In genomic region chr12:116266220-116266619, GRCh38 we compare ENCODE assay signal across 13 cellular contexts. TPM values are rescaled to one million over a fixed set of nuclear protein-coding genes. Genes with fewer than 3 reads are reported as not detected.
DNase-seq lines count a peak whose midpoint lies in the region; ATAC-seq and TF ChIP-seq lines count a peak whose summit lies in the region.
"Had no signal": no experiment of that assay in that cellular context is flagged by ENCODE, and none has a peak within 500 bp of the region (broad histone marks: within the 10 kb centered on the region; RNA-seq: fewer than 3 reads in every experiment).

No MANE protein-coding gene starts in this region.

- H3K4me3 ChIP-seq in BE2C (ENCODE audit: low read depth, low read length), result no peak overlapping the region
- no peak overlapping the region for H3K4me3 ChIP-seq in left lung
- H3K4me3 ChIP-seq: dorsolateral prefrontal cortex, thoracic aorta had no signal

- H3K27me3 ChIP-seq in BE2C, result no peaks in the 10 kb centered on the region
- no peaks in the 10 kb centered on the region for H3K27me3 ChIP-seq in left lung
- H3K27me3 ChIP-seq: dorsolateral prefrontal cortex had no signal

- H3K9me3 Mint-ChIP-seq in activated naive CD4-positive, alpha-beta T cell treated with anti-CD3 and anti-CD28 coated beads, Interleukin-2, amount 10 ng/mL, durations not matched to agents 7 days and 5 days, result no peaks in the 10 kb centered on the region
- H3K9me3 Mint-ChIP-seq: activated B cell treated with CpG ODN at 0.5 μM for 24 hours, immature natural killer cell had no signal

- CTCF ChIA-PET in activated naive CD4-positive, alpha-beta T cell treated with anti-CD3 and anti-CD28 coated beads, Interleukin-2, amount 10 ng/mL, durations not matched to agents 7 days and 5 days (lab: Charles Lee), result interaction anchor here (0.6 kb wide), 1 partner anchor 14 kb away, joined by 4 read pairs; no protein-coding TSS in a partner anchor

- DNase-seq in BE2C, result no peak
- peak; percentile 19 for DNase-seq in cerebellum (ENCODE audit: low spot score)
- no peak for DNase-seq in left lung
- DNase-seq in activated naive CD4-positive, alpha-beta T cell treated with anti-CD3 and anti-CD28 coated beads, Interleukin-2, amount 10 ng/mL, durations not matched to agents 7 days and 5 days, result no peak
- DNase-seq: activated B cell treated with CpG ODN at 0.5 μM for 24 hours, dorsolateral prefrontal cortex, immature natural killer cell, NCI-H1436 had no signal

- no peaks in the 10 kb centered on the region for H3K27me3 Mint-ChIP-seq in activated naive CD4-positive, alpha-beta T cell treated with anti-CD3 and anti-CD28 coated beads, Interleukin-2, amount 10 ng/mL, durations not matched to agents 7 days and 5 days
- H3K27me3 Mint-ChIP-seq: activated B cell treated with CpG ODN at 0.5 μM for 24 hours had no signal

- H3K4me1 Mint-ChIP-seq in activated naive CD4-positive, alpha-beta T cell treated with anti-CD3 and anti-CD28 coated beads, Interleukin-2, amount 10 ng/mL, durations not matched to agents 7 days and 5 days, result peaks cover 15% of the 10 kb centered on the region

- H3K36me3 Mint-ChIP-seq in activated naive CD4-positive, alpha-beta T cell treated with anti-CD3 and anti-CD28 coated beads, Interleukin-2, amount 10 ng/mL, durations not matched to agents 7 days and 5 days, result no peaks in the 10 kb centered on the region
- H3K36me3 Mint-ChIP-seq: immature natural killer cell had no signal

- no peaks in the 10 kb centered on the region for H3K9me3 ChIP-seq in BE2C
- H3K9me3 ChIP-seq in left lung, result no peaks in the 10 kb centered on the region
- H3K9me3 ChIP-seq: thoracic aorta had no signal

- H3K27ac Mint-ChIP-seq in activated naive CD4-positive, alpha-beta T cell treated with anti-CD3 and anti-CD28 coated beads, Interleukin-2, amount 10 ng/mL, durations not matched to agents 7 days and 5 days, result no peak overlapping the region
- H3K27ac Mint-ChIP-seq: activated B cell treated with CpG ODN at 0.5 μM for 24 hours, immature natural killer cell had no signal

- peaks cover 12% of the 10 kb centered on the region for H3K4me1 ChIP-seq in BE2C
- H3K4me1 ChIP-seq in left lung, result peaks cover 20 to 86% of the 10 kb centered on the region in 2 donors

- intact Hi-C loops in left lung (cut with DNase I), result no loop called here

- TF ChIP-seq CTCF in BE2C (IDR thresholded peaks at IDR 0.05; ENCODE audit: low read depth, low read length), result peak; percentile 32; the same call in 1 of the 2 replicates
- no peak for TF ChIP-seq CTCF in left lung (IDR thresholded peaks at IDR 0.05)

- no peak overlapping the region for H3K4me3 Mint-ChIP-seq in activated naive CD4-positive, alpha-beta T cell treated with anti-CD3 and anti-CD28 coated beads, Interleukin-2, amount 10 ng/mL, durations not matched to agents 7 days and 5 days
- H3K4me3 Mint-ChIP-seq: activated B cell treated with CpG ODN at 0.5 μM for 24 hours, immature natural killer cell had no signal

- no peak for TF ChIP-seq EP300 in Ishikawa (IDR thresholded peaks at IDR 0.05; ENCODE audit: borderline replicate concordance)

- ATAC-seq in left lung (peak; percentile 47), GM21737 (IDR thresholded peaks at IDR 0.05; ENCODE audit: unreplicated experiment) (no peak), GM18861 (IDR thresholded peaks at IDR 0.05; ENCODE audit: unreplicated experiment) (no peak), HG03159 (IDR thresholded peaks at IDR 0.05; ENCODE audit: unreplicated experiment) (no peak)

- H3K27ac ChIP-seq in left lung, result no peak overlapping the region
- H3K27ac ChIP-seq: dorsolateral prefrontal cortex, thoracic aorta had no signal

- TF ChIP-seq RAD21 in Ishikawa (IDR thresholded peaks at IDR 0.05; ENCODE audit: low read depth), result 0 out of 2 replicates have a peak, but pooled peaks have one; percentile 6

- H3K36me3 ChIP-seq in BE2C (no peaks in the 10 kb centered on the region; the same call in 1 of the 2 replicates), left lung (no peaks in the 10 kb centered on the region)
- H3K36me3 ChIP-seq: thoracic aorta had no signal

TF ChIP-seq in Ishikawa, 13 proteins besides CTCF, POLR2A, EP300 and RAD21:
- TF ChIP-seq CREB1 (IDR thresholded peaks at IDR 0.05; ENCODE audit: low read depth) (no peak), REST (IDR thresholded peaks at IDR 0.05; ENCODE audit: low read depth) (no peak), ZBTB7A (IDR thresholded peaks at IDR 0.05; ENCODE audit: low read depth) (no peak), USF1 (IDR thresholded peaks at IDR 0.05) (no peak), YY1 (IDR thresholded peaks at IDR 0.05; ENCODE audit: low read depth) (no peak), CEBPB (IDR thresholded peaks at IDR 0.05) (no peak), TEAD4 (IDR thresholded peaks at IDR 0.05) (no peak), TCF12 (IDR thresholded peaks at IDR 0.05; ENCODE audit: low read depth) (no peak), FOXM1 (IDR thresholded peaks at IDR 0.05; ENCODE audit: borderline replicate concordance, low read depth) (no peak), MAX (IDR thresholded peaks at IDR 0.05) (no peak), TAF1 (IDR thresholded peaks at IDR 0.05; ENCODE audit: low read depth) (no peak), EGR1 (IDR thresholded peaks at IDR 0.05) (no peak), NFIC (IDR thresholded peaks at IDR 0.05) (no peak)
TF ChIP-seq in Ishikawa: peak in this region for 0.

RNA-seq across cellular contexts. Expression of gene MED13L, which starts 11.3 kb away (rescaled TPM):
- polyA plus RNA-seq in BE2C (2012; ENCODE audit: insufficient read depth, insufficient read length, low read depth), result 35.0 TPM
- total RNA-seq in cerebellum (184 TPM), left lung (100 to 1,000 TPM in 1 of 2 donors, 10 to 100 TPM in 1; 98.6 to 123 TPM)
